5 cellular contexts compared by ENCODE assay signal in the genomic region with DNA sequence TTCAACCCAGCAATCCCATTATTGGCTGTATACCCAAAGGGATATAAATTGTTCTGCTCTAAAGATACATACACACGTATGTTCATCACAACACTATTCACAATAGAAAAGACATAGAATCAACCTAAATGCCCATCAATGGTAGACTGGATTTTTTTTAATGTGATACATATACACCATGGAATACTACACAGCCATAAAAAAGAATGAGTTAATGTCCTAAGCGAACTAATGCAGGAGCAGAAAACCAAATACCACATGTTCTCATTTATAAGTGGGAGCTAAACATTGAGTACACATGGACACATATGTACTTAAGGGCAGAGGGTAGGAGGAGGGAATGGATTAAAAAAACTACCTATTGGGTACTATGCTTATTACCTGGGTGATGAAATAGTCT. TPM values are rescaled to one million over a fixed set of nuclear protein-coding genes. Genes with fewer than 3 reads are reported as not detected.
A peak's percentile ranks its signal among the peaks of the same experiment; 100 is the strongest.
DNase-seq lines count a peak whose midpoint lies in the region; ATAC-seq, FAIRE-seq and TF ChIP-seq lines count a peak whose summit lies in the region.
"Not testable (repeated sequence)": the region's sequence is repeated elsewhere in the genome, so short reads cannot be mapped to it uniquely, and the experiment has no call there.

No MANE protein-coding gene starts in this region.

- TF ChIP-seq POLR2A in K562 (conservative IDR thresholded peaks at IDR 0.05), result not testable (repeated sequence)

- not testable (repeated sequence) for ATAC-seq in K562

- not testable (repeated sequence) for H3K27me3 ChIP-seq in K562 (ENCODE audit: control insufficient read depth in 2 of 2, insufficient read depth in 2 of 2, low read length in 2 of 2)

- not testable (repeated sequence) for H3K27ac ChIP-seq in HEK293 (ENCODE audit: extremely low read depth, low read depth, low read length); K562 (ENCODE audit: extremely low read depth, low read depth, low read length)

- H3K9me1 ChIP-seq in K562 (ENCODE audit: control insufficient read depth, insufficient read depth, low read length), result not testable (repeated sequence)

- H3K4me1 ChIP-seq in HEK293 (ENCODE audit: control insufficient read depth, insufficient read depth, low read length); K562 (replicated peaks in 1 of 2; ENCODE audit: control insufficient read depth in 2 of 2, insufficient read depth in 2 of 2, low read length in 2 of 2): not testable (repeated sequence)

- not testable (repeated sequence) for H3K4me3 ChIP-seq in HEK293 (ENCODE audit: low read depth, low read length); K562

- FAIRE-seq in D721Med (lab: Jason Lieb, UNC), result peak; percentile 44
- peak; percentile 66 for FAIRE-seq in HTR-8/SVneo (lab: Jason Lieb, UNC)
- FAIRE-seq in K562 (lab: Jason Lieb, UNC), result not testable (repeated sequence)
- FAIRE-seq in urothelium cell line (lab: Jason Lieb, UNC), result peak; percentile 50

- not testable (repeated sequence) for TF ChIP-seq EP300 in K562 (IDR thresholded peaks at IDR 0.05; ENCODE audit: low read length)

- H3K4me2 ChIP-seq in K562 (ENCODE audit: insufficient read depth, low read length), result not testable (repeated sequence)

- not testable (repeated sequence) for H3K9me3 ChIP-seq in HEK293 (ENCODE audit: control insufficient read depth, insufficient read depth, low read depth, low read length); K562 (replicated peaks; ENCODE audit: control insufficient read depth, insufficient read depth, low read depth, low read length)

- not testable (repeated sequence) for TF ChIP-seq RAD21 in K562 (CRISPR knock-in tag; conservative IDR thresholded peaks at IDR 0.05 in 1 of 2, IDR thresholded peaks at IDR 0.05 in 1 of 2)

- not testable (repeated sequence) for DNase-seq in D721Med (ENCODE audit: insufficient read length, low spot score); HTR-8/SVneo (ENCODE audit: insufficient read length, low spot score); K562 (ENCODE audit: extremely low read depth in 1 of 4, low spot score in 3 of 4); urothelium cell line (ENCODE audit: low spot score)

- H4K20me1 ChIP-seq in K562 (replicated peaks; ENCODE audit: control insufficient read depth, insufficient read depth, low read length), result not testable (repeated sequence)

- POLR2A ChIA-PET in HEK293 (lab: Yijun Ruan, JAX); K562 (lab: Yijun Ruan, JAX): not testable (repeated sequence)

- H3K36me3 ChIP-seq in HEK293 (ENCODE audit: control insufficient read depth in 2 of 2, insufficient read depth in 1 of 2, low read length in 2 of 2), result peaks cover 11 to 22% of the 10 kb centered on the region in 2 experiments
- H3K36me3 ChIP-seq in K562 (ENCODE audit: control insufficient read depth, insufficient read depth, low read length), result not testable (repeated sequence)

- TF ChIP-seq CTCF in D721Med (IDR thresholded peaks at IDR 0.05; ENCODE audit: insufficient read depth, missing control alignments); HEK293 (tag by site-specific recombination; IDR thresholded peaks at IDR 0.05); K562 (IDR thresholded peaks at IDR 0.05 in 2 of 3, conservative IDR thresholded peaks at IDR 0.05 in 1 of 3; ENCODE audit: insufficient read depth in 2 of 3, low read depth in 1 of 3, low read length in 3 of 3): not testable (repeated sequence)

- not testable (repeated sequence) for H3K9ac ChIP-seq in K562 (ENCODE audit: insufficient read depth in 1 of 2, low read depth in 2 of 2, low read length in 2 of 2)

- in situ Hi-C loops in K562 (cut with MboI), result not testable (repeated sequence)

- H2AFZ ChIP-seq in K562 (ENCODE audit: low read depth, low read length), result not testable (repeated sequence)

- BruUV-seq in K562 (replicated peaks; lab: Mats Ljungman, UMichigan), result not testable (repeated sequence)

- H3K79me2 ChIP-seq in K562 (ENCODE audit: control insufficient read depth, insufficient read depth, low read length), result not testable (repeated sequence)

- intact Hi-C loops in K562 (cut with micrococcal nuclease), result not testable (repeated sequence)

- WGBS in K562 (ENCODE audit: insufficient coverage, low coverage, missing lambda C conversion rate), result 83% methylated on average over 1 of the region's 2 CpGs

- CTCF ChIA-PET in HEK293 (lab: Yijun Ruan, JAX); K562 (lab: Yijun Ruan, JAX; ENCODE audit: low intra/inter-chr PET ratio): not testable (repeated sequence)

TF ChIP-seq in HEK293, 187 proteins besides CTCF, POLR2A, EP300 and RAD21:
- TF ChIP-seq ZNF146 (tag by site-specific recombination; IDR thresholded peaks at IDR 0.05) (peak; percentile 63), ZNF664 (tag by site-specific recombination; IDR thresholded peaks at IDR 0.05) (0 out of 2 replicates have a peak, but pooled peaks have one; percentile 17)

TF ChIP-seq in K562, 482 proteins besides CTCF, POLR2A, EP300 and RAD21:
- TF ChIP-seq ZNF146 (CRISPR knock-in tag; IDR thresholded peaks at IDR 0.05; ENCODE audit: unreplicated experiment), result peak; percentile 70
- peak; percentile 20 for TF ChIP-seq RBM25 (IDR thresholded peaks at IDR 0.05; ENCODE audit: low read depth, low read length, severe bottlenecking)
- 0 out of 2 replicates have a peak, but pooled peaks have one; percentile 46 for TF ChIP-seq ZNF24 (IDR thresholded peaks at IDR 0.05)

RNA-seq across cellular contexts. Expression of a gene that starts 32.1 kb away (rescaled TPM):
- total RNA-seq in K562 (2011; cell fraction: chromatin; rRNA removed; ENCODE audit: low replicate concordance), result 23.4 and 40.8 TPM in 2 replicates
- 15.2 and 18.8 TPM in 2 replicates for total RNA-seq in K562 (2011; cell fraction: nucleolus; rRNA removed)
- total RNA-seq in K562 (2011; cell fraction: nucleoplasm; rRNA removed), result 22.7 and 33.7 TPM in 2 replicates
- 4.4 and 5.4 TPM in 2 replicates for total RNA-seq in K562 (2014; rRNA removed)
- total RNA-seq in K562 (2014; rRNA removed; fragmentation: Illumina TruSeq; extraction: Trizol), result 7.2 and 7.8 TPM in 2 replicates
- 6.4 and 7.7 TPM in 2 replicates for total RNA-seq in K562 (2015; rRNA removed; fragmentation: Illumina TruSeq; extraction: Trizol)
- 6.8 and 7.6 TPM in 2 replicates for total RNA-seq in K562 (2021)
- polyA plus RNA-seq in K562 (2011; rRNA removed), result 7.7 and 9.4 TPM in 2 replicates
- polyA plus RNA-seq in K562 (2011; cell fraction: cytosol; rRNA removed), result 5.0 and 6.8 TPM in 2 replicates
- polyA plus RNA-seq in K562 (2011; cell fraction: nucleus; rRNA removed), result 21.8 and 23.9 TPM in 2 replicates
- 3.4 and 8.0 TPM in 2 replicates for polyA plus RNA-seq in K562 (2012)
- 4.0 and 6.0 TPM in 2 replicates for polyA plus RNA-seq in K562 (2014; fragmentation: Illumina TruSeq; extraction: Trizol)
- polyA plus RNA-seq in K562 (2014; fragmentation: Nextera tagmentation; extraction: Ambion mirVana), result 1 to 10 TPM; 2.2 to 2.4 TPM
- 2.8 and 5.0 TPM in 2 replicates for polyA plus RNA-seq in K562 (2014; rRNA removed)
- polyA minus RNA-seq in K562 (2011; rRNA and poly(A)+ RNA removed), result 15.2 and 15.4 TPM in 2 replicates
- polyA minus RNA-seq in K562 (2011; cell fraction: cytosol; rRNA and poly(A)+ RNA removed), result 6.7 and 7.4 TPM in 2 replicates
- 37.4 and 38.8 TPM in 2 replicates for polyA minus RNA-seq in K562 (2011; cell fraction: nucleus; rRNA and poly(A)+ RNA removed)
